9 cellular contexts compared by ENCODE assay signal in the genomic region with DNA sequence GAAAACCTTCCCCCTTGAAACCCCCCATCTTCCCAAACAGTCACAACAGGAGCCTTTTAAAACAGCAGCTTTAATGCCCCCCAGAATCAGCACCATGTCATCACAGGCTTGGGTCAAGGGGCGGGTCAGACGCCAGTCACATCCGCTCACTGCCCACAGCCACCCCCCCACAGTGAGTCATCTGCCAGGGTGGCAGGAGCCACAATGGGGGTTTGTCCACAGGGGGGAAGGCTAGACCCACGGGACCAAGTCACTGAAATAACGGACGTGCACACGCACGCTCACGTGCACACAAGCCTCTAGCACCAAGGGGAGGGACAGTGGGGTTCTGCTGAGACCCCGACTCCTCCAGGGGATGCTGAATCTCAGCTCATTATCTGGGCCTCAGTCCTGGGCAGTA. TPM values are rescaled to one million over a fixed set of nuclear protein-coding genes. Genes with fewer than 3 reads are reported as not detected.
DNase-seq lines count a peak whose midpoint lies in the region; FAIRE-seq and TF ChIP-seq lines count a peak whose summit lies in the region.
"Had no signal": no experiment of that assay in that cellular context is flagged by ENCODE, and none has a peak within 500 bp of the region (broad histone marks: within the 10 kb centered on the region; RNA-seq: fewer than 3 reads in every experiment).

No MANE protein-coding gene starts in this region.

- no peak overlapping the region for H3K4me3 ChIP-seq in prostate gland

- no peaks in the 10 kb centered on the region for H3K9me3 ChIP-seq in prostate gland

- H3K4me1 Mint-ChIP-seq in chondrocyte (ENCODE audit: low read depth) = peaks cover 72% of the 10 kb centered on the region

- no peak for TF ChIP-seq POLR2A in prostate gland (IDR thresholded peaks at IDR 0.05)

- H3K36me3 Mint-ChIP-seq in chondrocyte (ENCODE audit: low read depth) = peaks cover 2% of the 10 kb centered on the region

- CTCF ChIA-PET in HEK293T (lab: Yijun Ruan, JAX) = interaction anchor here (0.9 kb wide), 1 partner anchor 128 kb away, joined by 3 read pairs; no protein-coding TSS in a partner anchor

- H3K27me3 ChIP-seq in prostate gland (replicated peaks; ENCODE audit: insufficient read depth) = no peaks in the 10 kb centered on the region

- WGBS in prostate gland = 68% methylated on average over 10 of the region's 10 CpGs

- no peak for TF ChIP-seq CTCF in D721Med (IDR thresholded peaks at IDR 0.05; ENCODE audit: insufficient read depth, missing control alignments)
- no peak for TF ChIP-seq CTCF in chondrocyte (IDR thresholded peaks at IDR 0.05)
- TF ChIP-seq CTCF in prostate gland (IDR thresholded peaks at IDR 0.05) = no peak

- POLR2A ChIA-PET in HEK293T (lab: Yijun Ruan, JAX) = no interaction called here

- FAIRE-seq in D721Med (lab: Jason Lieb, UNC) = no peak
- FAIRE-seq: endometrium had no signal

- peak overlapping the region; percentile 13 for H3K4me3 Mint-ChIP-seq in chondrocyte (ENCODE audit: unreplicated experiment)

- H3K4me1 ChIP-seq in prostate gland (replicated peaks) = no peaks in the 10 kb centered on the region

- intact Hi-C loops in prostate gland (cut with DNase I) = no loop called here

- no peaks in the 10 kb centered on the region for H3K9me3 Mint-ChIP-seq in chondrocyte (ENCODE audit: low read depth)

- H3K27ac ChIP-seq in prostate gland = no peak overlapping the region

- H3K36me3 ChIP-seq in prostate gland = no peaks in the 10 kb centered on the region

- peak; percentile 15 for DNase-seq in D721Med (ENCODE audit: insufficient read length, low spot score)
- DNase-seq in NOMO-1 treated with DMSO at 0.1 percent for 48 hours (lab: John Stamatoyannopoulos, UW; ENCODE audit: unreplicated experiment) = peak; percentile 73
- DNase-seq in chondrocyte (ENCODE audit: low spot score) = no peak
- peak in 49 of 56 donors; percentile 9 to 87 (median 48) for DNase-seq in nucleus accumbens (lab: John Stamatoyannopoulos, UW)
- no peak for DNase-seq in prostate gland (ENCODE audit: low spot score)
- no peak for DNase-seq in HEK293T (ENCODE audit: extremely low spot score)
- DNase-seq in inferior parietal cortex (ENCODE audit: extremely low spot score) = no peak
- DNase-seq in NCI-H2081 (lab: John Stamatoyannopoulos, UW) = no peak

- peak overlapping the region; percentile 94 for H3K27ac Mint-ChIP-seq in chondrocyte (ENCODE audit: unreplicated experiment)

- H3K27me3 Mint-ChIP-seq in chondrocyte (ENCODE audit: low read depth) = no peaks in the 10 kb centered on the region

TF ChIP-seq in HEK293T, 16 proteins besides CTCF, POLR2A, EP300 and RAD21:
- TF ChIP-seq L3MBTL2 (conservative IDR thresholded peaks at IDR 0.05) (no peak), ARNT (IDR thresholded peaks at IDR 0.05) (no peak), LEF1 (IDR thresholded peaks at IDR 0.05; ENCODE audit: borderline replicate concordance) (no peak), ZNF384 (IDR thresholded peaks at IDR 0.05) (no peak), ELF4 (IDR thresholded peaks at IDR 0.05) (no peak), BHLHE40 (IDR thresholded peaks at IDR 0.05; ENCODE audit: borderline replicate concordance) (no peak), FOXA1 (IDR thresholded peaks at IDR 0.05) (no peak), TARDBP (IDR thresholded peaks at IDR 0.05) (no peak), FOXK2 (IDR thresholded peaks at IDR 0.05) (no peak), SUZ12 (IDR thresholded peaks at IDR 0.05) (no peak), SP1 (IDR thresholded peaks at IDR 0.05) (no peak), FOXM1 (IDR thresholded peaks at IDR 0.05; ENCODE audit: borderline replicate concordance) (no peak), CTBP1 (IDR thresholded peaks at IDR 0.05; ENCODE audit: borderline replicate concordance) (no peak), HDGF (IDR thresholded peaks at IDR 0.05; ENCODE audit: borderline replicate concordance) (no peak)
- TF ChIP-seq, protein P1, sequence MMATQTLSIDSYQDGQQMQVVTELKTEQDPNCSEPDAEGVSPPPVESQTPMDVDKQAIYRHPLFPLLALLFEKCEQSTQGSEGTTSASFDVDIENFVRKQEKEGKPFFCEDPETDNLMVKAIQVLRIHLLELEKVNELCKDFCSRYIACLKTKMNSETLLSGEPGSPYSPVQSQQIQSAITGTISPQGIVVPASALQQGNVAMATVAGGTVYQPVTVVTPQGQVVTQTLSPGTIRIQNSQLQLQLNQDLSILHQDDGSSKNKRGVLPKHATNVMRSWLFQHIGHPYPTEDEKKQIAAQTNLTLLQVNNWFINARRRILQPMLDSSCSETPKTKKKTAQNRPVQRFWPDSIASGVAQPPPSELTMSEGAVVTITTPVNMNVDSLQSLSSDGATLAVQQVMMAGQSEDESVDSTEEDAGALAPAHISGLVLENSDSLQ (IDR thresholded peaks at IDR 0.05) = no peak

RNA-seq across cellular contexts. Expression of a gene that starts 0.4 kb away (rescaled TPM):
- 1.6 to 3.4 TPM (median 3.3 TPM) in 3 replicates for total RNA-seq in chondrocyte
- total RNA-seq in prostate gland = 1 to 10 TPM in 1 of 2 donors, under 1 TPM in 1; 0.85 to 1.6 TPM

RNA-seq across cellular contexts. Expression of a gene that starts 7.4 kb away (rescaled TPM):
- 14.6 to 23.2 TPM (median 19.9 TPM) in 3 replicates for total RNA-seq in chondrocyte
- 10 to 100 TPM in 1 of 2 donors, 1 to 10 TPM in 1; 9.9 to 89.0 TPM for total RNA-seq in prostate gland

RNA-seq across cellular contexts. Expression of a gene that starts 31.1 kb away (rescaled TPM):
- total RNA-seq in chondrocyte (15.9 to 36.6 TPM (median 36.5 TPM) in 3 replicates), prostate gland (10 to 100 TPM; 84.8 to 92.6 TPM)

RNA-seq across cellular contexts. Expression of a gene that starts 45.4 kb away (rescaled TPM):
- 223 to 258 TPM (median 233 TPM) in 3 replicates for total RNA-seq in chondrocyte
- total RNA-seq in prostate gland = 100 to 1,000 TPM; 239 to 251 TPM

RNA-seq across cellular contexts. Expression of a gene that starts 57.5 kb away (rescaled TPM):
- total RNA-seq in chondrocyte (0.70 TPM in 1 of 3 replicates, not detected in the others), prostate gland (1 to 10 TPM in 1 of 2 donors, not detected in 1; 1.9 TPM)

Comparison
In these comparisons a context has a peak if more than half of its experiments do, and no peak if none do; other contexts are left out.
1. DNase-seq: peak in D721Med (single experiment), NOMO-1 treated with DMSO at 0.1 percent for 48 hours (single experiment) and nucleus accumbens (49 of 56); none in chondrocyte (single experiment), prostate gland (single experiment), HEK293T (single experiment), inferior parietal cortex (single experiment) and NCI-H2081 (0 of 2).